1 cellular context compared by ENCODE assay signal in genomic region chr2:1609040-1609439, GRCh38.
TF ChIP-seq lines count a peak whose summit lies in the region.

No MANE protein-coding gene starts in this region.

TF ChIP-seq in IMR-90, 13 proteins besides CTCF, POLR2A, EP300 and RAD21 (continued from another document):
- no peak for TF ChIP-seq RCOR1 (IDR thresholded peaks at IDR 0.05; ENCODE audit: insufficient replicate concordance, low read length)
- no peak for TF ChIP-seq MXI1 (IDR thresholded peaks at IDR 0.05; ENCODE audit: borderline replicate concordance, low read depth, low read length)
- no peak for TF ChIP-seq CHD1 (IDR thresholded peaks at IDR 0.05; ENCODE audit: low read depth, low read length)
TF ChIP-seq in IMR-90: peak in this region for 0.
